In genomic region chr4:30866907-30867306, GRCh38 we compare ENCODE assay signal across 21 cellular contexts.
DNase-seq lines count a peak whose midpoint lies in the region; ATAC-seq and TF ChIP-seq lines count a peak whose summit lies in the region.
"Had no signal": no experiment of that assay in that cellular context is flagged by ENCODE, and none has a peak within 500 bp of the region (broad histone marks: within the 10 kb centered on the region; RNA-seq: fewer than 3 reads in every experiment).

No MANE protein-coding gene starts in this region.

- peak overlapping the region; percentile 71 for H2AFZ ChIP-seq in mammary epithelial cell (ENCODE audit: low read depth, low read length)
- peak overlapping the region; percentile 49 for H2AFZ ChIP-seq in neuronal stem cell (ENCODE audit: low read length)

- H2BK15ac ChIP-seq in neuronal stem cell (ENCODE audit: low read length): no peak overlapping the region

- H3K27ac Mint-ChIP-seq in MCF 10A (ENCODE audit: low read depth, unreplicated experiment): no peak overlapping the region
- H3K27ac Mint-ChIP-seq: activated CD4-positive, alpha-beta memory T cell treated with anti-CD3 and anti-CD28 coated beads for 36 hours; activated naive CD8-positive, alpha-beta T cell treated with anti-CD3 and anti-CD28 coated beads, Interleukin-2, amount 10 ng/mL, durations not matched to agents 7 days and 5 days had no signal

- no peaks in the 10 kb centered on the region for H4K20me1 ChIP-seq in mammary epithelial cell (ENCODE audit: insufficient read depth, low read length)

- peaks cover 9% of the 10 kb centered on the region for H3K4me1 Mint-ChIP-seq in MCF 10A (ENCODE audit: insufficient read depth, unreplicated experiment)
- H3K4me1 Mint-ChIP-seq: activated naive CD8-positive, alpha-beta T cell treated with anti-CD3 and anti-CD28 coated beads, Interleukin-2, amount 10 ng/mL, durations not matched to agents 7 days and 5 days had no signal

- H4K91ac ChIP-seq in neuronal stem cell (ENCODE audit: low read depth, low read length, poor library complexity): no peak overlapping the region

- DNase-seq in mammary epithelial cell (peak; percentile 46), MCF 10A (ENCODE audit: unreplicated experiment) (no peak), esophagus muscularis mucosa (ENCODE audit: extremely low spot score) (no peak), neuronal stem cell (ENCODE audit: low spot score) (no peak), HCEC 1CT (no peak), gastrocnemius medialis (no peak), heart left ventricle (no peak)
- no peak for DNase-seq in stimulated activated CD4-positive, alpha-beta T cell treated with anti-CD3 and anti-CD28 coated beads, Interleukin-4, amount 100 ng/mL, for 1 hour
- DNase-seq: activated CD4-positive, alpha-beta memory T cell treated with anti-CD3 and anti-CD28 coated beads for 36 hours; activated naive CD8-positive, alpha-beta T cell treated with anti-CD3 and anti-CD28 coated beads, Interleukin-2, amount 10 ng/mL, durations not matched to agents 7 days and 5 days; activated T-cell treated with anti-CD3 and anti-CD28 coated beads, Interleukin-2, amount 50 U/mL, for 48 hours; DMS79; NCI-H1092 treated with DMSO at 0.1 percent for 48 hours; NCI-H2171; NCI-H774; right lobe of liver; RPMI8226; stimulated activated CD4-positive, alpha-beta T cell treated with anti-CD3 and anti-CD28 coated beads, Interleukin-4, amount 100 ng/mL, for 24 hours had no signal

- no peaks in the 10 kb centered on the region for H3K36me3 Mint-ChIP-seq in MCF 10A (ENCODE audit: insufficient read depth, unreplicated experiment)
- H3K36me3 Mint-ChIP-seq: activated CD4-positive, alpha-beta memory T cell treated with anti-CD3 and anti-CD28 coated beads for 36 hours; activated naive CD8-positive, alpha-beta T cell treated with anti-CD3 and anti-CD28 coated beads, Interleukin-2, amount 10 ng/mL, durations not matched to agents 7 days and 5 days had no signal

- CTCF ChIA-PET in mammary epithelial cell (lab: Charles Lee; ENCODE audit: low non-redundant PET): no interaction called here
- CTCF ChIA-PET in MCF 10A (lab: Yijun Ruan, JAX): interaction anchor here (0.6 to 1.1 kb wide), 2 partner anchors 162 to 306 kb away, joined by 3 read pairs; no protein-coding TSS in a partner anchor

- no peak overlapping the region for H3K18ac ChIP-seq in neuronal stem cell (ENCODE audit: low read length)

- ATAC-seq in gastrocnemius medialis (no peak), heart left ventricle (no peak)
- ATAC-seq: K562, right lobe of liver had no signal

- in situ Hi-C loops in mammary epithelial cell (cut with MboI; ENCODE audit: low sequenced_read_pairs in 2 of 2): loop anchor here in 1 of 2 donors (10.0 kb wide), 1 partner anchor 142 kb away; the partner anchor contains the start of gene PCDH7
- in situ Hi-C loops in gastrocnemius medialis (cut with MboI; ENCODE audit: low sequenced_read_pairs in 4 of 4): no loop called here

- no peak overlapping the region for H2BK120ac ChIP-seq in neuronal stem cell (ENCODE audit: low read depth, low read length)

- H3K9ac ChIP-seq in mammary epithelial cell (ENCODE audit: insufficient read depth, low read length) (no peak overlapping the region), neuronal stem cell (ENCODE audit: low read depth, low read length, poor library complexity) (no peak overlapping the region)

- dilution Hi-C loops in mammary epithelial cell (cut with HindIII; ENCODE audit: low sequenced_read_pairs): no loop called here

- H3K79me1 ChIP-seq in neuronal stem cell (ENCODE audit: low read depth, low read length): no peaks in the 10 kb centered on the region

- H3K36me3 ChIP-seq in mammary epithelial cell (ENCODE audit: insufficient read depth, low read length) (no peaks in the 10 kb centered on the region), esophagus muscularis mucosa (no peaks in the 10 kb centered on the region), neuronal stem cell (replicated peaks in 1 of 2; ENCODE audit: control insufficient read depth in 2 of 2, insufficient read depth in 2 of 2, low read length in 2 of 2) (no peaks in the 10 kb centered on the region), gastrocnemius medialis (no peaks in the 10 kb centered on the region), heart left ventricle (no peaks in the 10 kb centered on the region)
- H3K36me3 ChIP-seq: neutrophil, right lobe of liver had no signal

- no peak overlapping the region for H2BK5ac ChIP-seq in neuronal stem cell (ENCODE audit: low read length)

- no peak overlapping the region for H2AK5ac ChIP-seq in neuronal stem cell (ENCODE audit: low read depth, low read length)

- no peak overlapping the region for H3K4me3 ChIP-seq in mammary epithelial cell (replicated peaks in 1 of 3; ENCODE audit: insufficient read depth in 1 of 3, low read depth in 2 of 3, low read length in 3 of 3)
- peak overlapping the region in 2 of 4 donors; percentile 4 to 21 for H3K4me3 ChIP-seq in esophagus muscularis mucosa
- H3K4me3 ChIP-seq in neuronal stem cell (ENCODE audit: low read length in 2 of 2): no peak overlapping the region
- H3K4me3 ChIP-seq in gastrocnemius medialis: no peak overlapping the region
- H3K4me3 ChIP-seq in heart left ventricle: no peak overlapping the region
- H3K4me3 ChIP-seq: K562, right lobe of liver had no signal

- no peak overlapping the region for H2BK12ac ChIP-seq in neuronal stem cell (ENCODE audit: low read length)

- H3K27me3 Mint-ChIP-seq in MCF 10A (ENCODE audit: insufficient read depth, unreplicated experiment): no peaks in the 10 kb centered on the region
- H3K27me3 Mint-ChIP-seq: activated CD4-positive, alpha-beta memory T cell treated with anti-CD3 and anti-CD28 coated beads for 36 hours; activated naive CD8-positive, alpha-beta T cell treated with anti-CD3 and anti-CD28 coated beads, Interleukin-2, amount 10 ng/mL, durations not matched to agents 7 days and 5 days had no signal

- TF ChIP-seq EP300 in esophagus muscularis mucosa (IDR thresholded peaks at IDR 0.05): no peak

- H3K4me1 ChIP-seq in mammary epithelial cell (ENCODE audit: insufficient read depth, low read length) (peaks cover 27% of the 10 kb centered on the region), esophagus muscularis mucosa (peaks cover 15 to 84% (median 71%) of the 10 kb centered on the region in 4 donors), neuronal stem cell (ENCODE audit: control insufficient read depth in 2 of 2, insufficient read depth in 1 of 2, low read depth in 1 of 2, low read length in 2 of 2) (peaks cover 0 to 6% of the 10 kb centered on the region in 2 donors), gastrocnemius medialis (no peaks in the 10 kb centered on the region), heart left ventricle (peaks cover 0 to 39% (median 0%) of the 10 kb centered on the region in 12 donors)
- H3K4me1 ChIP-seq: right lobe of liver had no signal

- 14% methylated on average over 1 of the region's 1 CpG for WGBS in mammary epithelial cell (ENCODE audit: low coverage, missing lambda C conversion rate)
- 74% methylated on average over 1 of the region's 1 CpG for WGBS in esophagus muscularis mucosa
- no CpG with 5 or more reads among the region's 1 CpG for WGBS in neuronal stem cell (ENCODE audit: extremely low coverage in 2 of 2, insufficient read length in 2 of 2, insufficient replicate concordance in 1 of 2), 2 donors
- 89 to 100% (median 93%) methylated on average over 1 of the region's 1 CpG for WGBS in heart left ventricle, 4 donors

- no peak overlapping the region for H3K4me3 Mint-ChIP-seq in MCF 10A (ENCODE audit: unreplicated experiment)
- H3K4me3 Mint-ChIP-seq: activated CD4-positive, alpha-beta memory T cell treated with anti-CD3 and anti-CD28 coated beads for 36 hours; activated naive CD8-positive, alpha-beta T cell treated with anti-CD3 and anti-CD28 coated beads, Interleukin-2, amount 10 ng/mL, durations not matched to agents 7 days and 5 days had no signal

- no peak overlapping the region for H3K4ac ChIP-seq in neuronal stem cell (ENCODE audit: low read length)

- H3K27ac ChIP-seq in mammary epithelial cell (ENCODE audit: insufficient read depth, low read depth, low read length) (peak overlapping the region; percentile 20), esophagus muscularis mucosa (replicated peaks in 1 of 4) (peak overlapping the region; percentile 64 to 77 (median 70)), neuronal stem cell (replicated peaks; ENCODE audit: low read length) (no peak overlapping the region), gastrocnemius medialis (no peak overlapping the region), heart left ventricle (peak overlapping the region in 1 of 12 donors; percentile 60)
- H3K27ac ChIP-seq: C4-2B, neutrophil had no signal

- no peak overlapping the region for H4K8ac ChIP-seq in neuronal stem cell (ENCODE audit: low read depth, low read length)

- no peaks in the 10 kb centered on the region for H3K9me3 Mint-ChIP-seq in MCF 10A (ENCODE audit: unreplicated experiment)

- no peak for TF ChIP-seq POLR2A in esophagus muscularis mucosa (IDR thresholded peaks at IDR 0.05; ENCODE audit: low read depth)
- no peak for TF ChIP-seq POLR2A in gastrocnemius medialis (IDR thresholded peaks at IDR 0.05)
- no peak for TF ChIP-seq POLR2A in heart left ventricle (IDR thresholded peaks at IDR 0.05)

- intact Hi-C loops in mammary epithelial cell (cut with micrococcal nuclease): loop anchor here (2.0 kb wide), 1 partner anchor 146 kb away; the partner anchor contains the start of gene PCDH7
- intact Hi-C loops in MCF 10A (cut with micrococcal nuclease): loop anchor here (10.0 kb wide), 1 partner anchor 152 kb away; no protein-coding TSS in a partner anchor
- intact Hi-C loops in esophagus muscularis mucosa (cut with DNase I): loop anchor here (5.0 kb wide), 1 partner anchor 145 kb away; the partner anchor contains the start of gene PCDH7
- intact Hi-C loops in gastrocnemius medialis (cut with DNase I; ENCODE audit: low total_unique reads): no loop called here
- intact Hi-C loops in heart left ventricle (cut with DNase I): no loop called here

- H3K9me3 ChIP-seq in mammary epithelial cell (replicated peaks; ENCODE audit: insufficient read depth, low read length): no peaks in the 10 kb centered on the region
- H3K9me3 ChIP-seq in esophagus muscularis mucosa: no peaks in the 10 kb centered on the region
- H3K9me3 ChIP-seq in neuronal stem cell (replicated peaks in 1 of 2; ENCODE audit: control insufficient read depth in 2 of 2, insufficient read depth in 1 of 2, low read depth in 1 of 2, low read length in 2 of 2): no peaks in the 10 kb centered on the region
- no peaks in the 10 kb centered on the region for H3K9me3 ChIP-seq in gastrocnemius medialis
- peaks cover 0 to 4% (median 0%) of the 10 kb centered on the region in 12 donors for H3K9me3 ChIP-seq in heart left ventricle
- H3K9me3 ChIP-seq: neutrophil, right lobe of liver had no signal

- H3K27me3 ChIP-seq in mammary epithelial cell (ENCODE audit: insufficient read depth, low read length) (no peaks in the 10 kb centered on the region), esophagus muscularis mucosa (no peaks in the 10 kb centered on the region), neuronal stem cell (ENCODE audit: control insufficient read depth in 3 of 3, insufficient read depth in 3 of 3, low read depth in 1 of 3, low read length in 3 of 3) (no peaks in the 10 kb centered on the region), gastrocnemius medialis (no peaks in the 10 kb centered on the region), heart left ventricle (no peaks in the 10 kb centered on the region)
- H3K27me3 ChIP-seq: neutrophil, right lobe of liver had no signal

- H3K4me2 ChIP-seq in mammary epithelial cell (ENCODE audit: insufficient read depth, low read depth, low read length) (peak overlapping the region; percentile 22), neuronal stem cell (ENCODE audit: insufficient read depth, low read length, poor library complexity, severe bottlenecking) (no peak overlapping the region)

- BruUV-seq in mammary epithelial cell (replicated peaks; lab: Mats Ljungman, UMichigan) (no TSS peak), MCF 10A (replicated peaks; lab: Mats Ljungman, UMichigan) (no TSS peak)

- no peak overlapping the region for H3K14ac ChIP-seq in neuronal stem cell (ENCODE audit: low read length)

- no peak overlapping the region for H3K23ac ChIP-seq in neuronal stem cell (ENCODE audit: low read depth, low read length, poor library complexity)

- no peak for TF ChIP-seq CTCF in mammary epithelial cell (conservative IDR thresholded peaks at IDR 0.05 in 1 of 2, IDR thresholded peaks at IDR 0.05 in 1 of 2; ENCODE audit: extremely low read depth in 1 of 2, insufficient read depth in 1 of 2, low read depth in 1 of 2, low read length in 2 of 2)
- no peak for TF ChIP-seq CTCF in MCF 10A (IDR thresholded peaks at IDR 0.05; ENCODE audit: unreplicated experiment)
- no peak for TF ChIP-seq CTCF in esophagus muscularis mucosa (IDR thresholded peaks at IDR 0.05)
- TF ChIP-seq CTCF in gastrocnemius medialis (IDR thresholded peaks at IDR 0.05 in 4 of 5, conservative IDR thresholded peaks at IDR 0.05 in 1 of 5): no peak
- TF ChIP-seq CTCF in heart left ventricle (IDR thresholded peaks at IDR 0.05): no peak

- H3K79me2 ChIP-seq in mammary epithelial cell (ENCODE audit: insufficient read depth, low read length): no peaks in the 10 kb centered on the region

- POLR2A ChIA-PET in MCF 10A (lab: Yijun Ruan, JAX): interaction anchor here (0.6 kb wide), 1 partner anchor 14 kb away, joined by 4 read pairs; no protein-coding TSS in a partner anchor

Comparison
In these comparisons a context has a peak if more than half of its experiments do, and no peak if none do; other contexts are left out.
1. H3K27ac ChIP-seq: peak in mammary epithelial cell (single experiment) and esophagus muscularis mucosa (4 of 4); none in neuronal stem cell (single experiment) and gastrocnemius medialis (0 of 4).
2. intact Hi-C loops: an anchor here in mammary epithelial cell (2.0 kb wide), MCF 10A (10.0 kb wide) and esophagus muscularis mucosa (5.0 kb wide); none called in gastrocnemius medialis and heart left ventricle.